17 cellular contexts compared by ENCODE assay signal in genomic region chr6:24600903-24601302, GRCh38. TPM values are rescaled to one million over a fixed set of nuclear protein-coding genes. Genes with fewer than 3 reads are reported as not detected.
DNase-seq lines count a peak whose midpoint lies in the region; ATAC-seq, FAIRE-seq and TF ChIP-seq lines count a peak whose summit lies in the region.
"Had no signal": no experiment of that assay in that cellular context is flagged by ENCODE, and none has a peak within 500 bp of the region (broad histone marks: within the 10 kb centered on the region; RNA-seq: fewer than 3 reads in every experiment).

No MANE protein-coding gene starts in this region.

- in situ Hi-C loops in GM12878 (cut with MboI), result no loop called here

- H3K27me3 ChIP-seq in Karpas-422 (ENCODE audit: low read length) (no peaks in the 10 kb centered on the region), GM12878 (replicated peaks in 1 of 2; ENCODE audit: control insufficient read depth in 2 of 2, insufficient read depth in 2 of 2, low read length in 1 of 2) (no peaks in the 10 kb centered on the region)
- H3K27me3 ChIP-seq: BLaER1 treated with 17β-estradiol and CSF1 and Interleukin-3, amounts not matched to agents 10 nM and 100 nM; cardiac muscle cell had no signal

- no peaks in the 10 kb centered on the region for H3K4me1 ChIP-seq in Karpas-422 (ENCODE audit: low read length)
- no peaks in the 10 kb centered on the region for H3K4me1 ChIP-seq in GM12878 (ENCODE audit: control insufficient read depth, insufficient read depth, low read length)
- H3K4me1 ChIP-seq: BLaER1 treated with 17β-estradiol and CSF1 and Interleukin-3, amounts not matched to agents 10 nM and 100 nM had no signal

- no peaks in the 10 kb centered on the region for H3K79me2 ChIP-seq in Karpas-422 (ENCODE audit: low read length)
- no peaks in the 10 kb centered on the region for H3K79me2 ChIP-seq in GM12878 (ENCODE audit: control insufficient read depth, insufficient read depth, low read length)

- no peak overlapping the region for H3K4me3 ChIP-seq in Karpas-422 (ENCODE audit: low read length)
- no peak overlapping the region for H3K4me3 ChIP-seq in GM12878
- H3K4me3 ChIP-seq: BLaER1 treated with 17β-estradiol and CSF1 and Interleukin-3, amounts not matched to agents 10 nM and 100 nM; cardiac muscle cell had no signal

- H3K27ac ChIP-seq in Karpas-422 (ENCODE audit: low read length) (no peak overlapping the region), GM12878 (ENCODE audit: control insufficient read depth, insufficient read depth) (no peak overlapping the region)
- H3K27ac ChIP-seq: BLaER1 treated with 17β-estradiol and CSF1 and Interleukin-3, amounts not matched to agents 10 nM and 100 nM; cardiac muscle cell had no signal

- POLR2A ChIA-PET in GM12878 (lab: Charles Lee), result no interaction called here

- TF ChIP-seq POLR2A in GM12878 (IDR thresholded peaks at IDR 0.05; ENCODE audit: low read depth, low read length), result no peak

- SMC1A ChIA-PET in GM12878 (lab: Charles Lee; ENCODE audit: uncharacterized antibody, unreplicated experiment), result interaction anchor here (1.0 kb wide), 1 partner anchor 66 kb away, joined by 3 read pairs; the partner anchor contains the start of genes ACOT13 and TDP2

- no peak for ATAC-seq in GM12878
- ATAC-seq in GM21786 (IDR thresholded peaks at IDR 0.05; ENCODE audit: unreplicated experiment), result no peak
- no peak for ATAC-seq in HG02840 (IDR thresholded peaks at IDR 0.05; ENCODE audit: low FRiP score, unreplicated experiment)
- ATAC-seq in left ventricle myocardium superior, result no peak

- H4K20me1 ChIP-seq in Karpas-422 (ENCODE audit: insufficient read depth, low read depth, low read length), result no peaks in the 10 kb centered on the region
- no peaks in the 10 kb centered on the region for H4K20me1 ChIP-seq in GM12878 (ENCODE audit: control insufficient read depth, insufficient read depth)
- H4K20me1 ChIP-seq: BLaER1 treated with 17β-estradiol and CSF1 and Interleukin-3, amounts not matched to agents 10 nM and 100 nM had no signal

- H3K9me3 ChIP-seq in Karpas-422 (ENCODE audit: low read length) (no peaks in the 10 kb centered on the region), GM12878 (replicated peaks; ENCODE audit: control insufficient read depth, insufficient read depth, low read length) (no peaks in the 10 kb centered on the region)
- H3K9me3 ChIP-seq: BLaER1 treated with 17β-estradiol and CSF1 and Interleukin-3, amounts not matched to agents 10 nM and 100 nM had no signal

- RAD21 ChIA-PET in GM12878 (lab: Charles Lee; ENCODE audit: unreplicated experiment), result no interaction called here

- no peaks in the 10 kb centered on the region for H3K9me2 ChIP-seq in Karpas-422 (replicated peaks; ENCODE audit: insufficient read depth, low read length)

- TF ChIP-seq RAD21 in GM12878 (IDR thresholded peaks at IDR 0.05; ENCODE audit: insufficient read depth, low read depth, low read length), result no peak

- no peaks in the 10 kb centered on the region for H3K36me3 ChIP-seq in Karpas-422 (ENCODE audit: insufficient read depth, low read length)
- no peaks in the 10 kb centered on the region for H3K36me3 ChIP-seq in GM12878 (ENCODE audit: control insufficient read depth in 2 of 2, insufficient read depth in 2 of 2, low read length in 1 of 2)
- H3K36me3 ChIP-seq: BLaER1 treated with 17β-estradiol and CSF1 and Interleukin-3, amounts not matched to agents 10 nM and 100 nM; cardiac muscle cell had no signal

- H3K9ac ChIP-seq in Karpas-422 (ENCODE audit: low read length), result no peak overlapping the region
- H3K9ac ChIP-seq in GM12878 (ENCODE audit: control insufficient read depth, insufficient read depth, low read length), result no peak overlapping the region
- H3K9ac ChIP-seq: BLaER1 treated with 17β-estradiol and CSF1 and Interleukin-3, amounts not matched to agents 10 nM and 100 nM had no signal

- no peak overlapping the region for H3K4me2 ChIP-seq in Karpas-422 (ENCODE audit: low read depth, low read length, poor library complexity, severe bottlenecking)
- no peak overlapping the region for H3K4me2 ChIP-seq in GM12878 (ENCODE audit: control insufficient read depth, insufficient read depth)
- H3K4me2 ChIP-seq: BLaER1 treated with 17β-estradiol and CSF1 and Interleukin-3, amounts not matched to agents 10 nM and 100 nM had no signal

- peak in 2 of 3 experiments; percentile 9 to 34; a peak in 2 of 6 replicates for TF ChIP-seq CTCF in GM12878 (IDR thresholded peaks at IDR 0.05 in 2 of 3, conservative IDR thresholded peaks at IDR 0.05 in 1 of 3; ENCODE audit: control insufficient read depth in 2 of 3, extremely low read depth in 1 of 3, insufficient read depth in 1 of 3, low read depth in 3 of 3, low read length in 3 of 3)

- WGBS in GM12878 (ENCODE audit: insufficient coverage, insufficient replicate concordance, low lambda C conversion rate, missing lambda C conversion rate), result 30% methylated on average over 4 of the region's 4 CpGs

- TF ChIP-seq EP300 in GM12878 (IDR thresholded peaks at IDR 0.05; ENCODE audit: borderline replicate concordance in 1 of 2, control insufficient read depth in 1 of 2, low read depth in 2 of 2, low read length in 2 of 2), result no peak

- no peak overlapping the region for H2AFZ ChIP-seq in Karpas-422 (ENCODE audit: low read length)
- no peak overlapping the region for H2AFZ ChIP-seq in GM12878 (ENCODE audit: control insufficient read depth, low read depth, low read length)

- no TSS peak for BruUV-seq in GM12878 (replicated peaks; lab: Mats Ljungman, UMichigan)

- intact Hi-C loops in GM12878 (cut with micrococcal nuclease; ENCODE audit: unreplicated experiment) (no loop called here), left ventricle myocardium superior (cut with micrococcal nuclease) (no loop called here)

- peak; percentile 9 for DNase-seq in stimulated activated CD4-positive, alpha-beta T cell treated with anti-CD3 and anti-CD28 coated beads, Interleukin-1b, Interleukin-23, amount 100 ng/mL, for 48 hours
- no peak for DNase-seq in stimulated activated CD4-positive, alpha-beta T cell treated with anti-CD3 and anti-CD28 coated beads, Interleukin-4, amount 100 ng/mL, for 24 hours
- peak; percentile 78 for DNase-seq in Karpas-422
- no peak for DNase-seq in GM12878 (ENCODE audit: low read depth, low spot score)
- no peak for DNase-seq in NCI-H2107 treated with DMSO at 0.1 percent for 48 hours (lab: John Stamatoyannopoulos, UW; ENCODE audit: unreplicated experiment)
- no peak for DNase-seq in left ventricle myocardium superior
- DNase-seq: activated naive CD4-positive, alpha-beta T cell treated with anti-CD3 and anti-CD28 coated beads, Interleukin-2, amount 50 U/mL, for 16 hours; GF-D8; NCI-H524; retina; Right ventricle myocardium superior had no signal

- CTCF ChIA-PET in GM12878 (lab: Yijun Ruan, JAX), result no interaction called here

- no peak for FAIRE-seq in GM12878 (lab: Jason Lieb, UNC)
- FAIRE-seq: endothelial cell of umbilical vein, urothelium cell line had no signal

TF ChIP-seq in GM12878, 131 proteins besides CTCF, POLR2A, EP300 and RAD21:
- TF ChIP-seq POLR2AphosphoS2 (IDR thresholded peaks at IDR 0.05; ENCODE audit: low read depth, low read length), result no peak

RNA-seq across cellular contexts. Expression of gene KIAA0319, which starts 45.1 kb away (rescaled TPM):
- total RNA-seq in Karpas-422 (2014; rRNA removed; shearing (Covaris generic); ENCODE audit: low replicate concordance), result 0.45 and 0.51 TPM in 2 replicates
- total RNA-seq in GM12878 (2013; cell fraction: nucleolus; rRNA removed), result not detected in 2 replicates
- total RNA-seq in GM12878 (2014; rRNA removed) (0.05 TPM in 1 of 2 replicates, not detected in the other), GM12878 (2014; rRNA removed; fragmentation: Illumina TruSeq; extraction: Trizol) (0.04 TPM in 1 of 2 replicates, not detected in the other), GM12878 (2021) (0.03 and 0.05 TPM in 2 replicates), left ventricle myocardium superior (not detected)
- polyA plus RNA-seq in GM12878 (2011; ENCODE audit: low read depth), result not detected
- polyA plus RNA-seq in GM12878 (2011; rRNA removed) (0.01 TPM in 1 of 2 replicates, not detected in the other), GM12878 (2014; fragmentation: Illumina TruSeq; extraction: Trizol) (0.06 and 0.09 TPM in 2 replicates), GM12878 (2014; fragmentation: Nextera tagmentation; extraction: Ambion mirVana) (under 1 TPM in 1 of 2 experiments, not detected in 1; 0.02 TPM), GM12878 (2014; rRNA removed) (0.03 and 0.08 TPM in 2 replicates), GM12878 (2016; fragmentation: Nextera tagmentation; extraction: Ambion mirVana) (under 1 TPM; 0.05 to 0.09 TPM)
- polyA plus RNA-seq in GM12878 (2011; cell fraction: cytosol; rRNA removed), result 0.01 and 0.02 TPM in 2 replicates
- polyA plus RNA-seq in GM12878 (2011; cell fraction: nucleus; rRNA removed), result 0.03 and 0.06 TPM in 2 replicates
- polyA plus RNA-seq in GM12878 (2012), result 0.03 TPM in 1 of 2 replicates, not detected in the other
- polyA minus RNA-seq in GM12878 (2011; rRNA and poly(A)+ RNA removed), result not detected in 2 replicates
- 0.10 TPM in 1 of 2 replicates, not detected in the other for polyA minus RNA-seq in GM12878 (2011; cell fraction: cytosol; rRNA and poly(A)+ RNA removed)
- not detected in 2 replicates for polyA minus RNA-seq in GM12878 (2011; cell fraction: nucleus; rRNA and poly(A)+ RNA removed)
- total RNA-seq: Right ventricle myocardium superior had no signal

Comparison
In these comparisons a context has a peak if more than half of its experiments do, and no peak if none do; other contexts are left out.
1. DNase-seq: peak in stimulated activated CD4-positive, alpha-beta T cell treated with anti-CD3 and anti-CD28 coated beads, Interleukin-1b, Interleukin-23, amount 100 ng/mL, for 48 hours (single experiment) and Karpas-422 (single experiment); none in stimulated activated CD4-positive, alpha-beta T cell treated with anti-CD3 and anti-CD28 coated beads, Interleukin-4, amount 100 ng/mL, for 24 hours (single experiment), GM12878 (single experiment), NCI-H2107 treated with DMSO at 0.1 percent for 48 hours (single experiment) and left ventricle myocardium superior (single experiment).